ENCODE assay signal across 1 cellular context in genomic region chr1:22855668-22856606, GRCh38.
TF ChIP-seq lines count a peak whose summit lies in the region.

No MANE protein-coding gene starts in this region.

TF ChIP-seq in H1, 55 proteins besides CTCF, POLR2A, EP300 and RAD21 (continued from another document):
- no peak for TF ChIP-seq SUZ12 (IDR thresholded peaks at IDR 0.05; ENCODE audit: low read length)
